8 cellular contexts compared by ENCODE assay signal in genomic region chr3:50292159-50292923, GRCh38. TPM values are rescaled to one million over a fixed set of nuclear protein-coding genes. Genes with fewer than 3 reads are reported as not detected.
DNase-seq lines count a peak whose midpoint lies in the region; ATAC-seq, FAIRE-seq and TF ChIP-seq lines count a peak whose summit lies in the region.

TSS of gene IFRD2 (minus strand) at chr3:50292429. CDS start at chr3:50292274, 155 bp downstream.

- intact Hi-C loops in left ventricle myocardium superior (cut with micrococcal nuclease) (loop anchor here (2.0 kb wide), 1 partner anchor 18 kb away; no protein-coding TSS in a partner anchor), psoas muscle (cut with DNase I) (no loop called here)

- H3K4me3 ChIP-seq in psoas muscle: peak within 1 kb of the TSS; percentile 96

- peak within 1 kb of the TSS; percentile 86 for H3K27ac ChIP-seq in angular gyrus (ENCODE audit: low read depth, low read length)
- H3K27ac ChIP-seq in psoas muscle: peak within 1 kb of the TSS; percentile 99

- peaks cover 11 to 40% of the 10 kb centered on the region in 2 donors for H3K36me3 ChIP-seq in psoas muscle (ENCODE audit: insufficient read depth in 1 of 2, low read depth in 1 of 2)

- TF ChIP-seq CTCF in psoas muscle (IDR thresholded peaks at IDR 0.05): no peak

- 0 to 1% (median 1%) methylated on average over 40 to 65 of the region's 65 CpGs for WGBS in psoas muscle, 3 donors

- no peaks in the 10 kb centered on the region for H3K9me3 ChIP-seq in psoas muscle

- DNase-seq in NCI-H187 (lab: John Stamatoyannopoulos, UW): peak; percentile 64 to 92
- peak; percentile 85 to 99 (median 94) for DNase-seq in T-helper 2 cell
- peak; percentile 99 for DNase-seq in left ventricle myocardium superior
- DNase-seq in psoas muscle: peak; percentile 97 to 99
- DNase-seq in urothelium cell line (ENCODE audit: low spot score): peak; percentile 97

- ATAC-seq in GM18498 (IDR thresholded peaks at IDR 0.05; ENCODE audit: unreplicated experiment) (peak; percentile 95), HG02938 (IDR thresholded peaks at IDR 0.05; ENCODE audit: unreplicated experiment) (peak; percentile 93), left ventricle myocardium superior (peak; percentile 94), psoas muscle (peak; percentile 90 to 92 (median 91))

- peak; percentile 99 for FAIRE-seq in urothelium cell line (lab: Jason Lieb, UNC)

- H3K4me1 ChIP-seq in psoas muscle: peaks cover 20% of the 10 kb centered on the region

- H3K27me3 ChIP-seq in psoas muscle (ENCODE audit: insufficient read depth in 3 of 3, low read length in 2 of 3): no peaks in the 10 kb centered on the region

RNA-seq across cellular contexts. Expression of gene IFRD2, which starts in this region (rescaled TPM):
- 79.3 TPM for total RNA-seq in left ventricle myocardium superior
- 100 to 1,000 TPM in 3 of 4 donors, 10 to 100 TPM in 1; 77.2 to 145 (median 119) TPM for total RNA-seq in psoas muscle
- 100 to 1,000 TPM; 129 to 175 (median 151) TPM for polyA plus RNA-seq in psoas muscle

Comparison
In these comparisons a context has a peak if more than half of its experiments do, and no peak if none do; other contexts are left out.
1. Peak in every context shown above with its lines: DNase-seq, ATAC-seq, H3K4me3 ChIP-seq and H3K27ac ChIP-seq.